In genomic region chr19:40605201-40605971, GRCh38 we compare ENCODE assay signal across 8 cellular contexts. TPM values are rescaled to one million over a fixed set of nuclear protein-coding genes. Genes with fewer than 3 reads are reported as not detected.
DNase-seq lines count a peak whose midpoint lies in the region; ATAC-seq and TF ChIP-seq lines count a peak whose summit lies in the region.

No MANE protein-coding gene starts in this region.

- no peaks in the 10 kb centered on the region for H3K9me3 ChIP-seq in SK-N-SH
- H3K9me3 ChIP-seq in heart right ventricle = no peaks in the 10 kb centered on the region

- TF ChIP-seq CTCF in GM13976 (IDR thresholded peaks at IDR 0.05; ENCODE audit: borderline replicate concordance, control extremely low read depth, extremely low read depth, insufficient read depth, missing control alignments) (peak; percentile 37), SK-N-SH (IDR thresholded peaks at IDR 0.05) (peak; percentile 35), heart right ventricle (IDR thresholded peaks at IDR 0.05) (peak in 7 of 9 donors; percentile 8 to 53 (median 33))

- H3K27me3 Mint-ChIP-seq in activated naive CD4-positive, alpha-beta T cell treated with anti-CD3 and anti-CD28 coated beads, Interleukin-2, amount 50 U/mL, for 24 hours = peaks cover 5% of the 10 kb centered on the region

- peak overlapping the region; percentile 88 for H3K27ac Mint-ChIP-seq in activated naive CD4-positive, alpha-beta T cell treated with anti-CD3 and anti-CD28 coated beads, Interleukin-2, amount 50 U/mL, for 24 hours

- peak overlapping the region; percentile 92 for H3K4me3 Mint-ChIP-seq in activated naive CD4-positive, alpha-beta T cell treated with anti-CD3 and anti-CD28 coated beads, Interleukin-2, amount 50 U/mL, for 24 hours

- H3K4me3 ChIP-seq in SK-N-SH (ENCODE audit: low read depth in 2 of 2, low read length in 1 of 2) (peak overlapping the region; percentile 52 to 62), heart right ventricle (peak overlapping the region; percentile 2 to 79 (median 53)), rectal smooth muscle tissue (ENCODE audit: low read length) (peak overlapping the region; percentile 56)

- H4K20me1 ChIP-seq in SK-N-SH (ENCODE audit: insufficient read depth) = no peaks in the 10 kb centered on the region

- H3K9me3 Mint-ChIP-seq in activated naive CD4-positive, alpha-beta T cell treated with anti-CD3 and anti-CD28 coated beads, Interleukin-2, amount 50 U/mL, for 24 hours = no peaks in the 10 kb centered on the region

- TF ChIP-seq EP300 in Ishikawa (IDR thresholded peaks at IDR 0.05; ENCODE audit: borderline replicate concordance) = peak; percentile 21; the same call in 1 of the 2 replicates
- no peak for TF ChIP-seq EP300 in SK-N-SH (IDR thresholded peaks at IDR 0.05; ENCODE audit: borderline replicate concordance in 1 of 2, low read depth in 1 of 2, low read length in 1 of 2)

- H3K9ac ChIP-seq in SK-N-SH (no peak overlapping the region), rectal smooth muscle tissue (ENCODE audit: low read length) (no peak overlapping the region)

- H2AFZ ChIP-seq in SK-N-SH (ENCODE audit: low read depth) = peak overlapping the region; percentile 74; the same call in 1 of the 2 replicates

- peaks cover 25% of the 10 kb centered on the region for H3F3A ChIP-seq in SK-N-SH (replicated peaks; ENCODE audit: insufficient read depth)

- no peaks in the 10 kb centered on the region for H3K27me3 ChIP-seq in SK-N-SH (ENCODE audit: insufficient read depth)
- H3K27me3 ChIP-seq in heart right ventricle = peaks cover 0 to 55% (median 0%) of the 10 kb centered on the region in 7 donors
- H3K27me3 ChIP-seq in rectal smooth muscle tissue (ENCODE audit: control insufficient read depth, insufficient read depth, low read length) = peaks cover 9% of the 10 kb centered on the region

- peaks cover 71% of the 10 kb centered on the region for H3K4me1 Mint-ChIP-seq in activated naive CD4-positive, alpha-beta T cell treated with anti-CD3 and anti-CD28 coated beads, Interleukin-2, amount 50 U/mL, for 24 hours

- peak overlapping the region in 1 of 2 experiments; percentile 55; a peak in 1 of 4 replicates for H3K27ac ChIP-seq in SK-N-SH (ENCODE audit: low read depth in 2 of 2, low read length in 1 of 2)
- H3K27ac ChIP-seq in heart right ventricle = peak overlapping the region; percentile 17 to 96 (median 81)
- peak overlapping the region; percentile 45 for H3K27ac ChIP-seq in rectal smooth muscle tissue (ENCODE audit: low read depth, low read length)

- DNase-seq in GM13976 (ENCODE audit: low spot score) = peak; percentile 84
- peak; percentile 78 for DNase-seq in SK-N-SH
- peak; percentile 61 to 76 for DNase-seq in heart right ventricle

- in situ Hi-C loops in GM13976 (cut with MboI; ENCODE audit: low sequenced_read_pairs, unreplicated experiment) = loop anchor here (25.0 kb wide), 1 partner anchor 293 kb away; no protein-coding TSS in a partner anchor

- CTCF ChIA-PET in SK-N-SH (lab: Yijun Ruan, JAX) = interaction anchor here (0.5 to 9.6 kb wide), 12 partner anchors 13 to 82 kb away, joined by 3 to 176 read pairs (median 4); no protein-coding TSS in a partner anchor

- POLR2A ChIA-PET in SK-N-SH (lab: Yijun Ruan, JAX) = interaction anchor here (0.8 to 1.2 kb wide), 2 partner anchors 11 to 35 kb away, joined by 3 read pairs; no protein-coding TSS in a partner anchor

- H3K9me2 ChIP-seq in SK-N-SH = no peaks in the 10 kb centered on the region

- peak overlapping the region; percentile 88 for H3K4me2 ChIP-seq in SK-N-SH

- no peaks in the 10 kb centered on the region for H3K36me3 ChIP-seq in SK-N-SH (replicated peaks in 1 of 2; ENCODE audit: control insufficient read depth in 1 of 2, insufficient read depth in 2 of 2, low read length in 1 of 2)
- H3K36me3 ChIP-seq in heart right ventricle = no peaks in the 10 kb centered on the region
- no peaks in the 10 kb centered on the region for H3K36me3 ChIP-seq in rectal smooth muscle tissue (ENCODE audit: control insufficient read depth, insufficient read depth, low read length)

- WGBS in SK-N-SH (ENCODE audit: low lambda C conversion rate) = 7% methylated on average over 17 of the region's 73 CpGs
- WGBS in heart right ventricle, 2 donors = 2 to 9% methylated on average over 71 to 73 of the region's 73 CpGs

- TF ChIP-seq RAD21 in Ishikawa (IDR thresholded peaks at IDR 0.05; ENCODE audit: low read depth) (peak; percentile 31; the same call in 1 of the 2 replicates), SK-N-SH (IDR thresholded peaks at IDR 0.05; ENCODE audit: low read length) (peak; percentile 53)

- ATAC-seq in heart right ventricle = peak in 7 of 8 donors; percentile 0 to 19 (median 3)
- ATAC-seq in GM19455 (IDR thresholded peaks at IDR 0.05; ENCODE audit: unreplicated experiment) = no peak
- ATAC-seq in HG02588 (IDR thresholded peaks at IDR 0.05; ENCODE audit: unreplicated experiment) = no peak

- H3K4me1 ChIP-seq in SK-N-SH (ENCODE audit: control insufficient read depth in 1 of 2, insufficient read depth in 2 of 2, low read depth in 1 of 2, low read length in 1 of 2) (peaks cover 11 to 49% of the 10 kb centered on the region in 2 experiments; a peak in 2 of 4 replicates), heart right ventricle (peaks cover 26 to 87% (median 70%) of the 10 kb centered on the region in 9 donors), rectal smooth muscle tissue (ENCODE audit: control insufficient read depth, insufficient read depth, low read length) (peaks cover 20% of the 10 kb centered on the region)

- H3K79me2 ChIP-seq in SK-N-SH (ENCODE audit: insufficient read depth) = no peaks in the 10 kb centered on the region

- intact Hi-C loops in heart right ventricle (cut with DNase I) = loop anchor here in 1 of 10 donors (2.0 kb wide), 1 partner anchor 25 kb away; no protein-coding TSS in a partner anchor

- H3K36me3 Mint-ChIP-seq in activated naive CD4-positive, alpha-beta T cell treated with anti-CD3 and anti-CD28 coated beads, Interleukin-2, amount 50 U/mL, for 24 hours = no peaks in the 10 kb centered on the region

TF ChIP-seq in Ishikawa, 13 proteins besides CTCF, POLR2A, EP300 and RAD21 (continues in another document):
- TF ChIP-seq NFIC (IDR thresholded peaks at IDR 0.05) (peak; percentile 61), CREB1 (IDR thresholded peaks at IDR 0.05; ENCODE audit: low read depth) (peak; percentile 31; the same call in 1 of the 2 replicates), USF1 (IDR thresholded peaks at IDR 0.05) (peak; percentile 86), CEBPB (IDR thresholded peaks at IDR 0.05) (no peak; the same call in 1 of the 2 replicates), YY1 (IDR thresholded peaks at IDR 0.05; ENCODE audit: low read depth) (0 out of 2 replicates have a peak, but pooled peaks have one; percentile 43), TCF12 (IDR thresholded peaks at IDR 0.05; ENCODE audit: low read depth) (peak; percentile 85), TAF1 (IDR thresholded peaks at IDR 0.05; ENCODE audit: low read depth) (peak; percentile 50; the same call in 1 of the 2 replicates), TEAD4 (IDR thresholded peaks at IDR 0.05) (peak; percentile 61), EGR1 (IDR thresholded peaks at IDR 0.05) (peak; percentile 93), ZBTB7A (IDR thresholded peaks at IDR 0.05; ENCODE audit: low read depth) (peak; percentile 30; the same call in 1 of the 2 replicates)
- TF ChIP-seq, protein P1, sequence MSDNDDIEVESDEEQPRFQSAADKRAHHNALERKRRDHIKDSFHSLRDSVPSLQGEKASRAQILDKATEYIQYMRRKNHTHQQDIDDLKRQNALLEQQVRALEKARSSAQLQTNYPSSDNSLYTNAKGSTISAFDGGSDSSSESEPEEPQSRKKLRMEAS (IDR thresholded peaks at IDR 0.05) = peak; percentile 99

TF ChIP-seq in SK-N-SH, 30 proteins besides CTCF, POLR2A, EP300 and RAD21:
- TF ChIP-seq, protein P1 (IDR thresholded peaks at IDR 0.05; ENCODE audit: low read depth) = peak; percentile 91
- no peak for TF ChIP-seq FOXJ3 (CRISPR knock-in tag; IDR thresholded peaks at IDR 0.05)
- TF ChIP-seq MXI1 (IDR thresholded peaks at IDR 0.05; ENCODE audit: low read depth, low read length) = peak; percentile 75
- 0 out of 2 replicates have a peak, but pooled peaks have one; percentile 16 for TF ChIP-seq POLR2AphosphoS5 (IDR thresholded peaks at IDR 0.05; ENCODE audit: low read depth, low read length)

RNA-seq across cellular contexts. Expression of gene LTBP4, which starts 4.2 kb away (rescaled TPM):
- polyA plus RNA-seq in SK-N-SH (2012; rRNA removed) (15.9 and 24.8 TPM in 2 replicates), heart right ventricle (100 to 1,000 TPM; 114 to 191 TPM)
- 6.8 and 12.4 TPM in 2 replicates for polyA plus RNA-seq in SK-N-SH (2012; cell fraction: cytosol; rRNA removed)
- polyA plus RNA-seq in SK-N-SH (2012; cell fraction: nucleus; rRNA removed) = 185 and 324 TPM in 2 replicates
- 100 to 1,000 TPM; 139 to 263 (median 244) TPM for total RNA-seq in heart right ventricle

RNA-seq across cellular contexts. Expression of gene SHKBP1, which starts 28.7 kb away (rescaled TPM):
- polyA plus RNA-seq in SK-N-SH (2012; rRNA removed) = 49.1 and 62.7 TPM in 2 replicates
- polyA plus RNA-seq in SK-N-SH (2012; cell fraction: cytosol; rRNA removed) = 18.1 and 37.6 TPM in 2 replicates
- 93.4 and 94.6 TPM in 2 replicates for polyA plus RNA-seq in SK-N-SH (2012; cell fraction: nucleus; rRNA removed)
- total RNA-seq in heart right ventricle = 10 to 100 TPM; 12.0 to 31.5 (median 15.9) TPM
- 10 to 100 TPM; 42.8 to 43.1 TPM for polyA plus RNA-seq in heart right ventricle

Comparison
In these comparisons a context has a peak if more than half of its experiments do, and no peak if none do; other contexts are left out.
1. ATAC-seq: peak in heart right ventricle (7 of 8); none in GM19455 (single experiment) and HG02588 (single experiment).
2. Peak in every context shown above with its lines, with median percentiles within 50 percentile points of each other: DNase-seq, CTCF ChIP-seq and H3K4me3 ChIP-seq.